ENCODE assay signal across 30 cellular contexts in genomic region chr18:67215686-67216085, GRCh38.
"Had no signal": no experiment of that assay in that cellular context is flagged by ENCODE, and none has a peak within 500 bp of the region (broad histone marks: within the 10 kb centered on the region; RNA-seq: fewer than 3 reads in every experiment).

No MANE protein-coding gene starts in this region.

- H3K27ac ChIP-seq: brain microvascular endothelial cell, colonic mucosa, esophagus squamous epithelium, WERI-Rb-1 had no signal

- H3K4me3 ChIP-seq: colonic mucosa, esophagus squamous epithelium had no signal

- H3K27ac Mint-ChIP-seq: activated B cell treated with CpG ODN at 0.5 μM for 24 hours; activated CD8-positive, alpha-beta T cell treated with anti-CD3 and anti-CD28 coated beads for 36 hours; activated naive CD8-positive, alpha-beta T cell; activated T-helper 17 cell treated with anti-CD3 and anti-CD28 coated beads, Interleukin-2, amount 50 U/mL, for 72 hours; dendritic cell treated with granulocyte-macrophage colony-stimulating factor and Interleukin-4, amounts not matched to agents 40 ng/mL and 50 ng/mL, for 4 days; effector memory CD8-positive, alpha-beta T cell; T-helper 17 cell; T-helper 2 cell treated with Interferon-gamma antibody and Interleukin-4, amounts not matched to agents 5 μg/mL and 100 μg/mL, for 36 hours had no signal

- H3K4me1 ChIP-seq: colonic mucosa, esophagus squamous epithelium had no signal

- H3K27me3 ChIP-seq: brain microvascular endothelial cell, colonic mucosa had no signal

- ATAC-seq: activated CD4-positive, CD25-positive, alpha-beta regulatory T cell treated with anti-CD3 and anti-CD28 coated beads, Interleukin-2, amount 50 U/mL, for 24 hours; activated CD8-positive, alpha-beta T cell treated with anti-CD3 and anti-CD28 coated beads for 36 hours; activated T-cell treated with anti-CD3 and anti-CD28 coated beads, Interleukin-2, amount 50 U/mL, for 4 hours; activated T-helper 17 cell treated with anti-CD3 and anti-CD28 coated beads, Interleukin-2, amount 50 U/mL, for 72 hours; effector memory CD8-positive, alpha-beta T cell; SK-N-SH treated with all-trans-retinoic acid at 6 μM for 48 hours; T-helper 17 cell had no signal

- H3K36me3 ChIP-seq: brain microvascular endothelial cell, colonic mucosa, esophagus squamous epithelium, WERI-Rb-1 had no signal

- H3K27me3 Mint-ChIP-seq: activated B cell treated with CpG ODN at 0.5 μM for 24 hours; activated CD8-positive, alpha-beta T cell treated with anti-CD3 and anti-CD28 coated beads for 36 hours; activated naive CD8-positive, alpha-beta T cell had no signal

- DNase-seq: activated B cell treated with CpG ODN at 0.5 μM for 24 hours; activated CD4-positive, alpha-beta T cell treated with anti-CD3 and anti-CD28 coated beads for 48 hours; activated CD4-positive, alpha-beta T cell treated with anti-CD3 and anti-CD28 coated beads, Interleukin-2, amount 50 U/mL, for 1 hour; activated CD4-positive, alpha-beta T cell treated with anti-CD3 and anti-CD28 coated beads, Interleukin-2, amount 50 U/mL, for 48 hours; activated CD8-positive, alpha-beta memory T cell treated with anti-CD3 and anti-CD28 coated beads for 24 hours; activated CD8-positive, alpha-beta T cell treated with anti-CD3 and anti-CD28 coated beads for 36 hours; activated effector memory CD4-positive, alpha-beta T cell treated with Interleukin-2 at 50 U/mL for 16 hours; activated gamma-delta T cell treated with Interleukin-2 at 50 U/mL for 16 hours; activated naive CD4-positive, alpha-beta T cell treated with anti-CD3 and anti-CD28 coated beads, Interleukin-2, amount 50 U/mL, for 16 hours; activated naive CD4-positive, alpha-beta T cell treated with Interleukin-2 at 50 U/mL for 16 hours; activated T-cell treated with anti-CD3 and anti-CD28 coated beads, Interleukin-2, amount 50 U/mL, for 4 hours; amniotic stem cell; anterior cingulate cortex; brain microvascular endothelial cell; caudate nucleus; colonic mucosa; effector CD4-positive, alpha-beta T cell; effector memory CD8-positive, alpha-beta T cell; esophagus squamous epithelium; foreskin melanocyte; T-helper 1 cell; T-helper 17 cell; T1000; WERI-Rb-1 had no signal

- H3K4me3 Mint-ChIP-seq: activated B cell treated with CpG ODN at 0.5 μM for 24 hours; activated CD8-positive, alpha-beta T cell treated with anti-CD3 and anti-CD28 coated beads for 36 hours; activated naive CD8-positive, alpha-beta T cell; activated T-cell treated with anti-CD3 and anti-CD28 coated beads, Interleukin-2, amount 50 U/mL, for 4 hours; activated T-helper 17 cell treated with anti-CD3 and anti-CD28 coated beads, Interleukin-2, amount 50 U/mL, for 72 hours; dendritic cell treated with granulocyte-macrophage colony-stimulating factor and Interleukin-4, amounts not matched to agents 40 ng/mL and 50 ng/mL, for 4 days; effector memory CD8-positive, alpha-beta T cell; T-helper 17 cell; T-helper 2 cell treated with Interferon-gamma antibody and Interleukin-4, amounts not matched to agents 5 μg/mL and 100 μg/mL, for 36 hours had no signal

- H3K9me3 ChIP-seq: colonic mucosa, esophagus squamous epithelium had no signal

- H3K4me1 Mint-ChIP-seq: activated B cell treated with CpG ODN at 0.5 μM for 24 hours; activated T-helper 17 cell treated with anti-CD3 and anti-CD28 coated beads, Interleukin-2, amount 50 U/mL, for 72 hours; T-helper 17 cell had no signal

- H3K9me3 Mint-ChIP-seq: activated B cell treated with CpG ODN at 0.5 μM for 24 hours; activated CD8-positive, alpha-beta T cell treated with anti-CD3 and anti-CD28 coated beads for 36 hours; activated T-cell treated with anti-CD3 and anti-CD28 coated beads, Interleukin-2, amount 50 U/mL, for 4 hours; activated T-helper 17 cell treated with anti-CD3 and anti-CD28 coated beads, Interleukin-2, amount 50 U/mL, for 72 hours; dendritic cell treated with granulocyte-macrophage colony-stimulating factor and Interleukin-4, amounts not matched to agents 40 ng/mL and 50 ng/mL, for 4 days; effector memory CD8-positive, alpha-beta T cell; T-helper 2 cell treated with Interferon-gamma antibody and Interleukin-4, amounts not matched to agents 5 μg/mL and 100 μg/mL, for 36 hours had no signal
